ENCODE assay signal across 26 cellular contexts in genomic region chr11:7341551-7341950, GRCh38.
DNase-seq lines count a peak whose midpoint lies in the region; ATAC-seq, FAIRE-seq and TF ChIP-seq lines count a peak whose summit lies in the region.
"Had no signal": no experiment of that assay in that cellular context is flagged by ENCODE, and none has a peak within 500 bp of the region (broad histone marks: within the 10 kb centered on the region; RNA-seq: fewer than 3 reads in every experiment).

No MANE protein-coding gene starts in this region.

- no peaks in the 10 kb centered on the region for H3K27me3 ChIP-seq in PC-3 (ENCODE audit: low read length)
- peaks cover 1% of the 10 kb centered on the region for H3K27me3 ChIP-seq in bronchial epithelial cell (ENCODE audit: control insufficient read depth, insufficient read depth, low read length)
- H3K27me3 ChIP-seq: BE2C; BLaER1 treated with 17β-estradiol and CSF1 and Interleukin-3, amounts not matched to agents 10 nM and 100 nM had no signal

- TF ChIP-seq CTCF in PC-3 (conservative IDR thresholded peaks at IDR 0.05; ENCODE audit: low read depth, low read length) (no peak), bronchial epithelial cell (IDR thresholded peaks at IDR 0.05; ENCODE audit: insufficient read depth, low read length, severe bottlenecking) (no peak)

- H3K4me1 Mint-ChIP-seq in natural killer cell treated with Interleukin-12 subunit alpha and Interleukin-12 subunit beta and Interleukin-15 and Interleukin-18, amount 100 ng/mL, for 72 hours (ENCODE audit: low read depth in 2 of 2), result no peaks in the 10 kb centered on the region
- H3K4me1 Mint-ChIP-seq: CD14-positive monocyte; CD8-positive, alpha-beta memory T cell had no signal

- H3K27ac Mint-ChIP-seq in natural killer cell treated with Interleukin-12 subunit alpha and Interleukin-12 subunit beta and Interleukin-15 and Interleukin-18, amount 100 ng/mL, for 72 hours, result no peak overlapping the region
- H3K27ac Mint-ChIP-seq: CD14-positive monocyte; CD4-positive, alpha-beta T cell; CD8-positive, alpha-beta memory T cell had no signal

- H3K36me3 Mint-ChIP-seq in natural killer cell treated with Interleukin-12 subunit alpha and Interleukin-12 subunit beta and Interleukin-15 and Interleukin-18, amount 100 ng/mL, for 72 hours, result peaks cover 11% of the 10 kb centered on the region
- H3K36me3 Mint-ChIP-seq: CD14-positive monocyte; CD8-positive, alpha-beta memory T cell had no signal

- H3K9ac ChIP-seq in PC-3 (ENCODE audit: low read length), result no peak overlapping the region
- H3K9ac ChIP-seq: BLaER1 treated with 17β-estradiol and CSF1 and Interleukin-3, amounts not matched to agents 10 nM and 100 nM; GM23248 had no signal

- POLR2A ChIA-PET in PC-3 (lab: Charles Lee; ENCODE audit: unreplicated experiment), result no interaction called here

- H3K4me3 Mint-ChIP-seq in natural killer cell treated with Interleukin-12 subunit alpha and Interleukin-12 subunit beta and Interleukin-15 and Interleukin-18, amount 100 ng/mL, for 72 hours, result no peak overlapping the region
- H3K4me3 Mint-ChIP-seq: CD14-positive monocyte; CD4-positive, alpha-beta T cell; CD8-positive, alpha-beta memory T cell had no signal

- no peak overlapping the region for H3K27ac ChIP-seq in PC-3 (ENCODE audit: low read length)
- H3K27ac ChIP-seq: A549; BLaER1 treated with 17β-estradiol and CSF1 and Interleukin-3, amounts not matched to agents 10 nM and 100 nM; GM23248 had no signal

- H3K4me2 ChIP-seq in PC-3 (ENCODE audit: low read length), result no peak overlapping the region
- H3K4me2 ChIP-seq: A549; BLaER1 treated with 17β-estradiol and CSF1 and Interleukin-3, amounts not matched to agents 10 nM and 100 nM had no signal

- intact Hi-C loops in PC-3 (cut with micrococcal nuclease), result no loop called here

- H3K9me3 Mint-ChIP-seq in natural killer cell treated with Interleukin-12 subunit alpha and Interleukin-12 subunit beta and Interleukin-15 and Interleukin-18, amount 100 ng/mL, for 72 hours, result peaks cover 9% of the 10 kb centered on the region

- H3K27me3 Mint-ChIP-seq in natural killer cell treated with Interleukin-12 subunit alpha and Interleukin-12 subunit beta and Interleukin-15 and Interleukin-18, amount 100 ng/mL, for 72 hours, result peaks cover 24 to 62% of the 10 kb centered on the region in 2 donors

- H3K79me2 ChIP-seq in PC-3 (ENCODE audit: low read length), result no peaks in the 10 kb centered on the region

- no TSS peak for BruUV-seq in PC-3 (replicated peaks; lab: Mats Ljungman, UMichigan)

- no peak overlapping the region for H2AFZ ChIP-seq in PC-3 (ENCODE audit: low read length)
- H2AFZ ChIP-seq: GM23248 had no signal

- no peak; the same call in 1 of the 2 replicates for ATAC-seq in PC-3
- no peak for ATAC-seq in natural killer cell treated with Interleukin-12 subunit alpha and Interleukin-12 subunit beta and Interleukin-15 and Interleukin-18, amount 100 ng/mL, for 72 hours
- ATAC-seq: A549, HCT116 had no signal

- H3K4me3 ChIP-seq in PC-3 (ENCODE audit: low read length), result no peak overlapping the region
- no peak overlapping the region for H3K4me3 ChIP-seq in bronchial epithelial cell (ENCODE audit: low read depth, low read length)
- H3K4me3 ChIP-seq: A549; BLaER1 treated with 17β-estradiol and CSF1 and Interleukin-3, amounts not matched to agents 10 nM and 100 nM; GM23248 had no signal

- H3K9me3 ChIP-seq in PC-3 (ENCODE audit: low read length), result no peaks in the 10 kb centered on the region
- H3K9me3 ChIP-seq: A549, BE2C had no signal

- H3K36me3 ChIP-seq in PC-3 (ENCODE audit: low read depth, low read length), result no peaks in the 10 kb centered on the region
- H3K36me3 ChIP-seq in bronchial epithelial cell (ENCODE audit: control insufficient read depth, insufficient read depth, low read length), result no peaks in the 10 kb centered on the region
- H3K36me3 ChIP-seq: BE2C; BLaER1 treated with 17β-estradiol and CSF1 and Interleukin-3, amounts not matched to agents 10 nM and 100 nM had no signal

- H3K4me1 ChIP-seq in PC-3 (ENCODE audit: insufficient read depth, low read length), result no peaks in the 10 kb centered on the region
- H3K4me1 ChIP-seq: A549; BE2C; BLaER1 treated with 17β-estradiol and CSF1 and Interleukin-3, amounts not matched to agents 10 nM and 100 nM had no signal

- no peaks in the 10 kb centered on the region for H3F3A ChIP-seq in PC-3 (ENCODE audit: low read length, unreplicated experiment)

- no peaks in the 10 kb centered on the region for H3K9me2 ChIP-seq in PC-3 (replicated peaks; ENCODE audit: low read length)

- DNase-seq in ELR (ENCODE audit: low read depth), result peak; percentile 14
- DNase-seq in PC-3, result peak; percentile 36
- peak; percentile 73 for DNase-seq in bronchial epithelial cell (ENCODE audit: low read depth)
- DNase-seq in GM19240 (ENCODE audit: insufficient read length, low spot score), result no peak
- no peak for DNase-seq in activated effector memory CD4-positive, alpha-beta T cell treated with anti-CD3 and anti-CD28 coated beads, Interleukin-2, amount 50 U/mL, for 16 hours
- DNase-seq in natural killer cell treated with Interleukin-12 subunit alpha and Interleukin-12 subunit beta and Interleukin-15 and Interleukin-18, amount 100 ng/mL, for 72 hours (ENCODE audit: low spot score), result no peak
- DNase-seq: 8988T; ACHN; AML-193; BE2C; CD4-positive, alpha-beta T cell; CD8-positive, alpha-beta memory T cell; DMS 273 treated with DMSO at 0.1 percent for 48 hours; DMS79; EL; GF-D8; GM23248; H7 had no signal

- FAIRE-seq in bronchial epithelial cell (lab: Jason Lieb, UNC), result no peak
- FAIRE-seq: A549, D721Med, GM12891, GM18507, H1 had no signal

- no peaks in the 10 kb centered on the region for H4K20me1 ChIP-seq in PC-3 (ENCODE audit: low read length)
- H4K20me1 ChIP-seq: BLaER1 treated with 17β-estradiol and CSF1 and Interleukin-3, amounts not matched to agents 10 nM and 100 nM had no signal

- CTCF ChIA-PET in PC-3 (lab: Charles Lee), result no interaction called here

Comparison
In these comparisons a context has a peak if more than half of its experiments do, and no peak if none do; other contexts are left out.
1. DNase-seq: peak in ELR (single experiment), PC-3 (single experiment) and bronchial epithelial cell (single experiment); none in GM19240 (single experiment), activated effector memory CD4-positive, alpha-beta T cell treated with anti-CD3 and anti-CD28 coated beads, Interleukin-2, amount 50 U/mL, for 16 hours (single experiment) and natural killer cell treated with Interleukin-12 subunit alpha and Interleukin-12 subunit beta and Interleukin-15 and Interleukin-18, amount 100 ng/mL, for 72 hours (single experiment).